10 cellular contexts compared by ENCODE assay signal in genomic region chr10:102648889-102649752, GRCh38. TPM values are rescaled to one million over a fixed set of nuclear protein-coding genes. Genes with fewer than 3 reads are reported as not detected.
A peak's percentile ranks its signal among the peaks of the same experiment; 100 is the strongest.
DNase-seq lines count a peak whose midpoint lies in the region; ATAC-seq and TF ChIP-seq lines count a peak whose summit lies in the region.
"Had no signal": no experiment of that assay in that cellular context is flagged by ENCODE, and none has a peak within 500 bp of the region (broad histone marks: within the 10 kb centered on the region; RNA-seq: fewer than 3 reads in every experiment).

No MANE protein-coding gene starts in this region.

- no peak for TF ChIP-seq CTCF in Loucy (conservative IDR thresholded peaks at IDR 0.05; ENCODE audit: low read length)
- TF ChIP-seq CTCF in kidney epithelial cell (IDR thresholded peaks at IDR 0.05; ENCODE audit: insufficient read depth, low read length, poor library complexity, severe bottlenecking) = no peak

- peaks cover 72% of the 10 kb centered on the region for H3K4me1 ChIP-seq in Loucy (ENCODE audit: insufficient read depth, low read length, poor library complexity, severe bottlenecking)

- H3K4me3 ChIP-seq in Loucy (ENCODE audit: low read length, poor library complexity, severe bottlenecking) (peak overlapping the region; percentile 86), kidney epithelial cell (ENCODE audit: low read depth, low read length) (peak overlapping the region; percentile 0)
- H3K4me3 ChIP-seq: right lobe of liver, SK-N-MC had no signal

- 0 out of 2 replicates have a peak, but pooled peaks cover 2% of the 10 kb centered on the region for H3F3A ChIP-seq in Loucy (ENCODE audit: low read depth)

- H3K36me3 ChIP-seq in Loucy (ENCODE audit: insufficient read depth, low read length) (peaks cover 20% of the 10 kb centered on the region; the same call in 1 of the 2 replicates), kidney epithelial cell (ENCODE audit: control insufficient read depth, insufficient read depth, low read length) (peaks cover 1% of the 10 kb centered on the region)

- H3K79me2 ChIP-seq in Loucy (ENCODE audit: insufficient read depth, low read length) = peaks cover 100% of the 10 kb centered on the region

- H3K9ac ChIP-seq in Loucy (ENCODE audit: low read depth, low read length, poor library complexity, severe bottlenecking) = peak overlapping the region; percentile 98

- peak overlapping the region; percentile 100 for H3K4me2 ChIP-seq in Loucy (ENCODE audit: low read depth, low read length, poor library complexity, severe bottlenecking)

- intact Hi-C loops in left colon (cut with DNase I, micrococcal nuclease) = no loop called here

- no peak overlapping the region for H2AFZ ChIP-seq in Loucy (ENCODE audit: low read length)

- no peaks in the 10 kb centered on the region for H3K27me3 ChIP-seq in Loucy (ENCODE audit: insufficient read depth, low read length, poor library complexity, severe bottlenecking)
- no peaks in the 10 kb centered on the region for H3K27me3 ChIP-seq in kidney epithelial cell (ENCODE audit: control insufficient read depth, insufficient read depth, low read length)
- H3K27me3 ChIP-seq: right lobe of liver had no signal

- peaks cover 95% of the 10 kb centered on the region for H4K20me1 ChIP-seq in Loucy (ENCODE audit: insufficient read depth, low read length, poor library complexity, severe bottlenecking)

- ATAC-seq in stimulated activated naive CD8-positive, alpha-beta T cell treated with anti-CD3 and anti-CD28 coated beads, Interleukin-15, Interleukin-2, amounts not matched to agents 100 U/mL and 50 U/mL, for 24 hours = no peak
- ATAC-seq in GM21381 (IDR thresholded peaks at IDR 0.05; ENCODE audit: unreplicated experiment) (no peak), left colon (no peak)
- ATAC-seq: right lobe of liver had no signal

- no peaks in the 10 kb centered on the region for H3K9me2 ChIP-seq in Loucy (replicated peaks; ENCODE audit: low read depth, low read length)

- H3K9me3 ChIP-seq in Loucy (ENCODE audit: insufficient read depth, low read depth, low read length) = no peaks in the 10 kb centered on the region
- H3K9me3 ChIP-seq: right lobe of liver had no signal

- peak; percentile 40 for DNase-seq in astrocyte of the hippocampus (ENCODE audit: low read depth, low spot score)
- DNase-seq in kidney epithelial cell (ENCODE audit: low read depth) = no peak
- peak; percentile 59 for DNase-seq in stimulated activated naive CD8-positive, alpha-beta T cell treated with anti-CD3 and anti-CD28 coated beads, Interleukin-15, Interleukin-2, amounts not matched to agents 100 U/mL and 50 U/mL, for 24 hours
- no peak for DNase-seq in RKO (ENCODE audit: low spot score)
- DNase-seq in left colon = no peak
- DNase-seq in mucosa of gallbladder (ENCODE audit: low spot score) = no peak

RNA-seq across cellular contexts. Expression of gene TRIM8, which starts 4.8 kb away (rescaled TPM):
- total RNA-seq in kidney epithelial cell (393 and 426 TPM in 2 replicates), left colon (10 to 100 TPM; 58.4 to 64.0 TPM), mucosa of gallbladder (129 TPM)

Comparison
In these comparisons a context has a peak if more than half of its experiments do, and no peak if none do; other contexts are left out.
1. DNase-seq: peak in astrocyte of the hippocampus (single experiment) and stimulated activated naive CD8-positive, alpha-beta T cell treated with anti-CD3 and anti-CD28 coated beads, Interleukin-15, Interleukin-2, amounts not matched to agents 100 U/mL and 50 U/mL, for 24 hours (single experiment); none in kidney epithelial cell (single experiment), RKO (single experiment), left colon (0 of 2) and mucosa of gallbladder (single experiment).